ENCODE assay signal across 8 cellular contexts in genomic region chr2:60553992-60554648, GRCh38. TPM values are rescaled to one million over a fixed set of nuclear protein-coding genes. Genes with fewer than 3 reads are reported as not detected.
DNase-seq lines count a peak whose midpoint lies in the region; ATAC-seq and TF ChIP-seq lines count a peak whose summit lies in the region.

No MANE protein-coding gene starts in this region.

- H3K9me3 ChIP-seq in CD4-positive, CD25-positive, alpha-beta regulatory T cell (ENCODE audit: control insufficient read depth in 2 of 2, low read length in 2 of 2): no peaks in the 10 kb centered on the region

- peak overlapping the region in 1 of 3 donors; percentile 26 for H3K27ac Mint-ChIP-seq in CD4-positive, CD25-positive, alpha-beta regulatory T cell
- H3K27ac Mint-ChIP-seq in stimulated activated naive CD8-positive, alpha-beta T cell treated with anti-CD3 and anti-CD28 coated beads, Interleukin-15, amount 100 ng/mL, for 72 hours: peak overlapping the region in 1 of 2 donors; percentile 12

- H3K4me3 Mint-ChIP-seq in CD4-positive, CD25-positive, alpha-beta regulatory T cell: peak overlapping the region; percentile 61 to 87 (median 81)
- H3K4me3 Mint-ChIP-seq in stimulated activated naive CD8-positive, alpha-beta T cell treated with anti-CD3 and anti-CD28 coated beads, Interleukin-15, amount 100 ng/mL, for 72 hours: peak overlapping the region; percentile 86 to 87

- peaks cover 23% of the 10 kb centered on the region for H3K27me3 ChIP-seq in CD4-positive, CD25-positive, alpha-beta regulatory T cell (ENCODE audit: control insufficient read depth, insufficient read depth, low read length)
- H3K27me3 ChIP-seq in brain microvascular endothelial cell (replicated peaks): peaks cover 16% of the 10 kb centered on the region

- TF ChIP-seq CTCF in GM20000 (IDR thresholded peaks at IDR 0.05; ENCODE audit: extremely low read depth, missing control alignments): no peak
- no peak for TF ChIP-seq CTCF in brain microvascular endothelial cell (IDR thresholded peaks at IDR 0.05; ENCODE audit: low read depth, low read length, missing control alignments)

- H3K9me3 Mint-ChIP-seq in CD4-positive, CD25-positive, alpha-beta regulatory T cell: peaks cover 0 to 10% (median 0%) of the 10 kb centered on the region in 7 donors
- no peaks in the 10 kb centered on the region for H3K9me3 Mint-ChIP-seq in stimulated activated naive CD8-positive, alpha-beta T cell treated with anti-CD3 and anti-CD28 coated beads, Interleukin-15, amount 100 ng/mL, for 72 hours

- H3K27ac ChIP-seq in CD4-positive, CD25-positive, alpha-beta regulatory T cell (ENCODE audit: insufficient read depth, low read length, poor library complexity, severe bottlenecking): no peak overlapping the region
- no peak overlapping the region for H3K27ac ChIP-seq in brain microvascular endothelial cell

- in situ Hi-C loops in brain microvascular endothelial cell (cut with HindIII; ENCODE audit: low pct_ligation_motif_present, low sequenced_read_pairs): no loop called here

- H3K36me3 Mint-ChIP-seq in CD4-positive, CD25-positive, alpha-beta regulatory T cell: no peaks in the 10 kb centered on the region

- peaks cover 83% of the 10 kb centered on the region for H3K4me1 ChIP-seq in CD4-positive, CD25-positive, alpha-beta regulatory T cell (ENCODE audit: control insufficient read depth, insufficient read depth, low read length, poor library complexity, severe bottlenecking)

- peaks cover 5 to 60% (median 23%) of the 10 kb centered on the region in 4 donors for H3K4me1 Mint-ChIP-seq in CD4-positive, CD25-positive, alpha-beta regulatory T cell
- peaks cover 70% of the 10 kb centered on the region for H3K4me1 Mint-ChIP-seq in stimulated activated naive CD8-positive, alpha-beta T cell treated with anti-CD3 and anti-CD28 coated beads, Interleukin-15, amount 100 ng/mL, for 72 hours

- DNase-seq in CD4-positive, CD25-positive, alpha-beta regulatory T cell: peak in 1 of 3 donors; percentile 21
- DNase-seq in GM20000 (ENCODE audit: low spot score): peak; percentile 44
- DNase-seq in NOMO-1 treated with dmso at 0.1 percent for 144 hours (lab: John Stamatoyannopoulos, UW; ENCODE audit: unreplicated experiment): peak; percentile 39
- DNase-seq in brain microvascular endothelial cell: no peak
- peak; percentile 42 to 69 for DNase-seq in left colon
- no peak for DNase-seq in stimulated activated naive CD8-positive, alpha-beta T cell treated with anti-CD3 and anti-CD28 coated beads, Interleukin-15, amount 100 ng/mL, for 72 hours
- no peak for DNase-seq in DMS114 treated with DMSO at 0.1 percent for 48 hours (lab: John Stamatoyannopoulos, UW; ENCODE audit: unreplicated experiment)

- no peaks in the 10 kb centered on the region for H3K36me3 ChIP-seq in CD4-positive, CD25-positive, alpha-beta regulatory T cell (ENCODE audit: control insufficient read depth, insufficient read depth, low read length)
- H3K36me3 ChIP-seq in brain microvascular endothelial cell (replicated peaks): no peaks in the 10 kb centered on the region

- H3K4me3 ChIP-seq in CD4-positive, CD25-positive, alpha-beta regulatory T cell (ENCODE audit: low read depth, low read length): peak overlapping the region; percentile 68
- H3K4me3 ChIP-seq in brain microvascular endothelial cell (ENCODE audit: low read depth, low read length): peak overlapping the region; percentile 86

- H3K27me3 Mint-ChIP-seq in CD4-positive, CD25-positive, alpha-beta regulatory T cell: peaks cover 68% of the 10 kb centered on the region
- H3K27me3 Mint-ChIP-seq in stimulated activated naive CD8-positive, alpha-beta T cell treated with anti-CD3 and anti-CD28 coated beads, Interleukin-15, amount 100 ng/mL, for 72 hours: peaks cover 92% of the 10 kb centered on the region

- intact Hi-C loops in left colon (cut with DNase I, micrococcal nuclease): no loop called here

- no peak for ATAC-seq in CD4-positive, CD25-positive, alpha-beta regulatory T cell (ENCODE audit: low read depth in 2 of 2)
- peak; percentile 37 for ATAC-seq in left colon
- no peak for ATAC-seq in stimulated activated naive CD8-positive, alpha-beta T cell treated with anti-CD3 and anti-CD28 coated beads, Interleukin-15, amount 100 ng/mL, for 72 hours
- ATAC-seq in HG03469 (IDR thresholded peaks at IDR 0.05; ENCODE audit: unreplicated experiment): no peak

RNA-seq across cellular contexts. Expression of gene BCL11A, which starts 0.7 kb away (rescaled TPM):
- 2.0 TPM for total RNA-seq in CD4-positive, CD25-positive, alpha-beta regulatory T cell
- polyA plus RNA-seq in CD4-positive, CD25-positive, alpha-beta regulatory T cell: under 1 TPM in 3 of 4 donors, not detected in 1; 0.17 to 0.42 (median 0.18) TPM
- total RNA-seq in left colon: 10 to 100 TPM; 28.9 to 29.0 TPM

Comparison
In these comparisons a context has a peak if more than half of its experiments do, and no peak if none do; other contexts are left out.
1. DNase-seq: peak in GM20000 (single experiment), NOMO-1 treated with dmso at 0.1 percent for 144 hours (single experiment) and left colon (2 of 2); none in brain microvascular endothelial cell (single experiment), stimulated activated naive CD8-positive, alpha-beta T cell treated with anti-CD3 and anti-CD28 coated beads, Interleukin-15, amount 100 ng/mL, for 72 hours (0 of 2) and DMS114 treated with DMSO at 0.1 percent for 48 hours (single experiment).